ENCODE assay signal across 18 cellular contexts in genomic region chr2:213101109-213101508, GRCh38. TPM values are rescaled to one million over a fixed set of nuclear protein-coding genes. Genes with fewer than 3 reads are reported as not detected.
DNase-seq lines count a peak whose midpoint lies in the region; ATAC-seq and TF ChIP-seq lines count a peak whose summit lies in the region.
"Had no signal": no experiment of that assay in that cellular context is flagged by ENCODE, and none has a peak within 500 bp of the region (broad histone marks: within the 10 kb centered on the region; RNA-seq: fewer than 3 reads in every experiment).

No MANE protein-coding gene starts in this region.

- H3K27me3 ChIP-seq in Loucy (ENCODE audit: insufficient read depth, low read length, poor library complexity, severe bottlenecking), result no peaks in the 10 kb centered on the region

- H2AFZ ChIP-seq in Loucy (ENCODE audit: low read length), result no peak overlapping the region
- H2AFZ ChIP-seq: PC-9 had no signal

- no peaks in the 10 kb centered on the region for H3K9me3 Mint-ChIP-seq in immature natural killer cell
- no peaks in the 10 kb centered on the region for H3K9me3 Mint-ChIP-seq in stimulated activated effector memory CD8-positive, alpha-beta T cell treated with anti-CD3 and anti-CD28 coated beads, Interleukin-12 subunit alpha, Interleukin-12 subunit beta, amount 100 ng/mL, for 72 hours
- H3K9me3 Mint-ChIP-seq: CD4-positive, alpha-beta memory T cell had no signal

- ATAC-seq in activated CD4-positive, CD25-positive, alpha-beta regulatory T cell treated with anti-CD3 and anti-CD28 coated beads, Interleukin-2, amount 50 U/mL, for 24 hours, result peak; percentile 17 to 36
- no peak for ATAC-seq in stimulated activated effector memory CD8-positive, alpha-beta T cell treated with anti-CD3 and anti-CD28 coated beads, Interleukin-12 subunit alpha, Interleukin-12 subunit beta, amount 100 ng/mL, for 72 hours

- H3K36me3 Mint-ChIP-seq in immature natural killer cell, result peaks cover 0 to 4% (median 0%) of the 10 kb centered on the region in 3 donors
- H3K36me3 Mint-ChIP-seq in stimulated activated effector memory CD8-positive, alpha-beta T cell treated with anti-CD3 and anti-CD28 coated beads, Interleukin-12 subunit alpha, Interleukin-12 subunit beta, amount 100 ng/mL, for 72 hours, result peaks cover 45% of the 10 kb centered on the region
- H3K36me3 Mint-ChIP-seq: CD4-positive, alpha-beta memory T cell had no signal

- peak overlapping the region; percentile 42 to 76 (median 66) for H3K4me3 Mint-ChIP-seq in immature natural killer cell
- peak overlapping the region; percentile 62 for H3K4me3 Mint-ChIP-seq in stimulated activated effector memory CD8-positive, alpha-beta T cell treated with anti-CD3 and anti-CD28 coated beads, Interleukin-12 subunit alpha, Interleukin-12 subunit beta, amount 100 ng/mL, for 72 hours

- peak overlapping the region; percentile 65 to 90 (median 88) for H3K27ac Mint-ChIP-seq in immature natural killer cell
- peak overlapping the region; percentile 87 for H3K27ac Mint-ChIP-seq in stimulated activated effector memory CD8-positive, alpha-beta T cell treated with anti-CD3 and anti-CD28 coated beads, Interleukin-12 subunit alpha, Interleukin-12 subunit beta, amount 100 ng/mL, for 72 hours
- H3K27ac Mint-ChIP-seq: B cell had no signal

- no peaks in the 10 kb centered on the region for H3K9me3 ChIP-seq in Loucy (ENCODE audit: insufficient read depth, low read depth, low read length)

- no peak for DNase-seq in activated CD4-positive, CD25-positive, alpha-beta regulatory T cell treated with anti-CD3 and anti-CD28 coated beads, Interleukin-2, amount 50 U/mL, for 72 hours
- DNase-seq in immature natural killer cell (no peak), KG1 (lab: John Stamatoyannopoulos, UW) (no peak)
- no peak for DNase-seq in stimulated activated effector memory CD8-positive, alpha-beta T cell treated with anti-CD3 and anti-CD28 coated beads, Interleukin-12 subunit alpha, Interleukin-12 subunit beta, amount 100 ng/mL, for 72 hours (ENCODE audit: low spot score in 2 of 2)
- DNase-seq in stimulated activated CD4-positive, alpha-beta T cell treated with anti-CD3 and anti-CD28 coated beads, Interleukin-2, amount 100 ng/mL, for 48 hours, result no peak
- DNase-seq in activated CD4-positive, alpha-beta T cell treated with anti-CD3 and anti-CD28 coated beads, Interleukin-2, amount 50 U/mL, for 48 hours, result no peak
- DNase-seq: CD4-positive, alpha-beta memory T cell; GDM1; HCEC 1CT; IMR-90; NCI-H1930; NCI-H2171; NCI-H446 treated with DMSO at 0.1 percent for 48 hours; NK-92 treated with Interleukin-12 subunit alpha and Interleukin-12 subunit beta, amount 100 ng/mL, for 24 hours; PC-9 had no signal

- H3F3A ChIP-seq in Loucy (ENCODE audit: low read depth), result peaks cover 22% of the 10 kb centered on the region

- H3K4me1 ChIP-seq in Loucy (ENCODE audit: insufficient read depth, low read length, poor library complexity, severe bottlenecking), result peaks cover 71% of the 10 kb centered on the region

- TF ChIP-seq CTCF in Loucy (conservative IDR thresholded peaks at IDR 0.05; ENCODE audit: low read length), result no peak

- H4K20me1 ChIP-seq in Loucy (ENCODE audit: insufficient read depth, low read length, poor library complexity, severe bottlenecking), result peaks cover 100% of the 10 kb centered on the region

- H3K27me3 Mint-ChIP-seq in immature natural killer cell (ENCODE audit: low read depth in 3 of 3), result peaks cover 0 to 3% (median 2%) of the 10 kb centered on the region in 3 donors
- H3K27me3 Mint-ChIP-seq: B cell; CD4-positive, alpha-beta memory T cell had no signal

- H3K9me2 ChIP-seq in Loucy (replicated peaks; ENCODE audit: low read depth, low read length), result no peaks in the 10 kb centered on the region

- H3K4me3 ChIP-seq in Loucy (ENCODE audit: low read length, poor library complexity, severe bottlenecking), result no peak overlapping the region
- H3K4me3 ChIP-seq: PC-9 had no signal

- H3K9ac ChIP-seq in Loucy (ENCODE audit: low read depth, low read length, poor library complexity, severe bottlenecking), result no peak overlapping the region

- peaks cover 100% of the 10 kb centered on the region for H3K79me2 ChIP-seq in Loucy (ENCODE audit: insufficient read depth, low read length)

- peak overlapping the region; percentile 88 for H3K4me2 ChIP-seq in Loucy (ENCODE audit: low read depth, low read length, poor library complexity, severe bottlenecking)
- H3K4me2 ChIP-seq: PC-9 had no signal

- peaks cover 69 to 97% of the 10 kb centered on the region in 2 donors for H3K4me1 Mint-ChIP-seq in immature natural killer cell
- peaks cover 25% of the 10 kb centered on the region for H3K4me1 Mint-ChIP-seq in stimulated activated effector memory CD8-positive, alpha-beta T cell treated with anti-CD3 and anti-CD28 coated beads, Interleukin-12 subunit alpha, Interleukin-12 subunit beta, amount 100 ng/mL, for 72 hours

- peaks cover 69% of the 10 kb centered on the region for H3K36me3 ChIP-seq in Loucy (ENCODE audit: insufficient read depth, low read length)

RNA-seq across cellular contexts. Expression of gene IKZF2, which starts 50.3 kb away (rescaled TPM):
- polyA plus RNA-seq in immature natural killer cell, result 10 to 100 TPM in 1 of 3 donors, 1 to 10 TPM in 2; 3.6 to 13.6 (median 8.0) TPM
